ENCODE assay signal across 14 cellular contexts in the genomic region with DNA sequence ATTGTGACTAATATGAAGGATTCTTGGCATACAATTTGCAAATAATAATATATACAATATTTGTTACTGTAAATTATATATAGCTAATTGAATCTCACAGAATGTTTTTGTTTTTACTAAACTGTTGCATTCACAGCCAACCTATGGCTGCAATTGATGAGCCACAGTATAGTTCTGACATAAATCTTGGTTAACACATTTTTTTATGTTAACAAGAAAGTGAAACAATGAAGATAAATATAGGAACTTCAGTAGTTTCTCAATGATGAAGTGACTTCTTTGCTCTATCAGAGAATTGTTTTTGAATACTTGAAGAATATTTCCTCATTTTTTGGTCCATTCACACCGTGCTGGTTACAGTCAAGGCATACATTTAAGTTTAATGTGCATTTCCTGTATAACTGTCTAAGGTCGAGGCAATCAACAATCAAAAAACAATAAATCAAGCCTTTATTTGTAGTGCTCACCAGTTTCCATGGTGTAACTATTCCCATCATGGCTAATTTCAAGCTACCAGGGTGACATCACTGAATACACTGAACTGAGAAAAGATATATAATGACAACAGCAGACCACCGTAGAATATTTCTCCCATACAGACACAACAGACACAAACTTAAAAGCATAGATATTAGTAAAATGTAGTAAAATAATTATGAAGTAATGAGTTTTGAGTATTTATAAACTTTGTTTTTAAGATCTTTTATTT.
"Had no signal": no experiment of that assay in that cellular context is flagged by ENCODE, and none has a peak within 500 bp of the region (broad histone marks: within the 10 kb centered on the region; RNA-seq: fewer than 3 reads in every experiment).

No MANE protein-coding gene starts in this region.

- H3K4me1 Mint-ChIP-seq: activated naive CD8-positive, alpha-beta T cell treated with anti-CD3 and anti-CD28 coated beads, Interleukin-2, amount 50 U/mL, for 24 hours had no signal

- H3K9me3 Mint-ChIP-seq: activated naive CD8-positive, alpha-beta T cell treated with anti-CD3 and anti-CD28 coated beads, Interleukin-2, amount 50 U/mL, for 24 hours; activated T-helper 2 cell treated with anti-CD3 and anti-CD28 coated beads, Interferon-gamma antibody, Interleukin-2, Interleukin-4, amounts not matched to agents 10 μg/mL and 5 μg/mL and 100 μg/mL, durations not matched to agents 14 hours and 24 hours and 36 hours; dendritic cell treated with granulocyte-macrophage colony-stimulating factor and Interleukin-4, amounts not matched to agents 40 ng/mL and 50 ng/mL, for 4 days; T-helper 2 cell treated with Interferon-gamma antibody and Interleukin-4, amounts not matched to agents 5 μg/mL and 100 μg/mL, for 36 hours had no signal

- DNase-seq: activated naive CD4-positive, alpha-beta T cell treated with anti-CD3 and anti-CD28 coated beads for 36 hours; activated naive CD8-positive, alpha-beta T cell treated with anti-CD3 and anti-CD28 coated beads, Interleukin-2, amount 50 U/mL, for 24 hours; activated T-cell treated with anti-CD3 and anti-CD28 coated beads, Interleukin-2, amount 50 U/mL, for 1 hour; aorta; heart left ventricle; kidney; left lung; mammary epithelial cell; stimulated activated CD4-positive, alpha-beta T cell treated with anti-CD3 and anti-CD28 coated beads, Interleukin-12 subunit alpha, Interleukin-12 subunit beta, amount 100 ng/mL, for 4 hours; stimulated activated CD4-positive, alpha-beta T cell treated with anti-CD3 and anti-CD28 coated beads, Interleukin-2, amount 100 ng/mL, for 24 hours; upper lobe of right lung had no signal

- H3K4me3 Mint-ChIP-seq: activated naive CD4-positive, alpha-beta T cell treated with anti-CD3 and anti-CD28 coated beads for 36 hours; activated naive CD8-positive, alpha-beta T cell treated with anti-CD3 and anti-CD28 coated beads, Interleukin-2, amount 50 U/mL, for 24 hours; dendritic cell treated with granulocyte-macrophage colony-stimulating factor and Interleukin-4, amounts not matched to agents 40 ng/mL and 50 ng/mL, for 4 days; T-helper 2 cell treated with Interferon-gamma antibody and Interleukin-4, amounts not matched to agents 5 μg/mL and 100 μg/mL, for 36 hours had no signal

- H3K27me3 Mint-ChIP-seq: activated naive CD8-positive, alpha-beta T cell treated with anti-CD3 and anti-CD28 coated beads, Interleukin-2, amount 50 U/mL, for 24 hours; dendritic cell treated with granulocyte-macrophage colony-stimulating factor and Interleukin-4, amounts not matched to agents 40 ng/mL and 50 ng/mL, for 4 days had no signal

- ATAC-seq: activated naive CD8-positive, alpha-beta T cell treated with anti-CD3 and anti-CD28 coated beads, Interleukin-2, amount 50 U/mL, for 24 hours; heart left ventricle; left lung; upper lobe of right lung had no signal

- H3K27ac Mint-ChIP-seq: activated naive CD4-positive, alpha-beta T cell treated with anti-CD3 and anti-CD28 coated beads for 36 hours; activated naive CD8-positive, alpha-beta T cell treated with anti-CD3 and anti-CD28 coated beads, Interleukin-2, amount 50 U/mL, for 24 hours; activated T-helper 2 cell treated with anti-CD3 and anti-CD28 coated beads, Interferon-gamma antibody, Interleukin-2, Interleukin-4, amounts not matched to agents 10 μg/mL and 5 μg/mL and 100 μg/mL, durations not matched to agents 14 hours and 24 hours and 36 hours; dendritic cell treated with granulocyte-macrophage colony-stimulating factor and Interleukin-4, amounts not matched to agents 40 ng/mL and 50 ng/mL, for 4 days; T-helper 2 cell treated with Interferon-gamma antibody and Interleukin-4, amounts not matched to agents 5 μg/mL and 100 μg/mL, for 36 hours had no signal
